9 cellular contexts compared by ENCODE assay signal in the genomic region with DNA sequence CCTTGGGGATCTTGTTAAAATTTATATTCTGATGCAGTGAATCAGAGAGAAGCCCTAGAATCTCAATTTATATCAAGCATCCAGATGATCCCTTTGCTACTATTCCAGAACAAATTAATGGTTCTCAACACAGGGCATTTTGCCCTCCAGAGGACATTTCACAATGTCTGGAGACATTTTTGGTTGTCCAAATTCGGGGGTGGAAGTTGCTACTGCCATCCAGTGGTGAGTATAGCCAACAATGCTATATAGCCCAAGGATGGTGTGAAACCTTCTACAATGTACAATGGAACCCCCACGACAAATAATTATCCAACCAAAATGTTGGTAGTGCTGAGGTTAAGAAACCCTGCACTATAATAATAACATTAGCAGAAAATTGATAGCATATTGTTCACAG.
DNase-seq lines count a peak whose midpoint lies in the region; ATAC-seq and TF ChIP-seq lines count a peak whose summit lies in the region.
"Had no signal": no experiment of that assay in that cellular context is flagged by ENCODE, and none has a peak within 500 bp of the region (broad histone marks: within the 10 kb centered on the region; RNA-seq: fewer than 3 reads in every experiment).

No MANE protein-coding gene starts in this region.

- no TSS peak for BruUV-seq in PC-3 (replicated peaks; lab: Mats Ljungman, UMichigan)

- H2AFZ ChIP-seq in H9 (ENCODE audit: low read length) = no peak overlapping the region
- no peak overlapping the region for H2AFZ ChIP-seq in PC-3 (ENCODE audit: low read length)

- H3K79me1 ChIP-seq in H9 (ENCODE audit: insufficient read depth, low read depth, low read length, poor library complexity, severe bottlenecking) = no peaks in the 10 kb centered on the region

- no peak overlapping the region for H3T11ph ChIP-seq in H9 (ENCODE audit: low read length)

- H4K91ac ChIP-seq in H9 (ENCODE audit: insufficient read length, low read depth, low read length) = no peak overlapping the region

- H3K27ac Mint-ChIP-seq in H9 = no peak overlapping the region

- H3K79me2 ChIP-seq in H9 (ENCODE audit: insufficient read depth, low read length) = no peaks in the 10 kb centered on the region
- H3K79me2 ChIP-seq in PC-3 (ENCODE audit: low read length) = no peaks in the 10 kb centered on the region

- H2BK20ac ChIP-seq in H9 (ENCODE audit: low read depth, low read length, poor library complexity, severe bottlenecking) = no peak overlapping the region

- no peaks in the 10 kb centered on the region for H3K23me2 ChIP-seq in H9 (ENCODE audit: insufficient read length, low read depth, low read length, poor library complexity, severe bottlenecking)

- H3K4me1 ChIP-seq in BE2C (no peaks in the 10 kb centered on the region), H9 (ENCODE audit: insufficient read depth, low read length) (no peaks in the 10 kb centered on the region), PC-3 (ENCODE audit: insufficient read depth, low read length) (no peaks in the 10 kb centered on the region), vagina (no peaks in the 10 kb centered on the region)

- H3K9ac ChIP-seq in H9 (ENCODE audit: extremely low read depth, insufficient read length, low read length) = no peak overlapping the region
- H3K9ac ChIP-seq in PC-3 (ENCODE audit: low read length) = no peak overlapping the region

- H3K36me3 ChIP-seq in BE2C (no peaks in the 10 kb centered on the region), PC-3 (ENCODE audit: low read depth, low read length) (no peaks in the 10 kb centered on the region), vagina (no peaks in the 10 kb centered on the region)

- WGBS in H9 (ENCODE audit: extremely low coverage, insufficient read length, low lambda C conversion rate) = no CpG with 5 or more reads among the region's 2 CpGs

- intact Hi-C loops in PC-3 (cut with micrococcal nuclease) = no loop called here
- intact Hi-C loops in vagina (cut with DNase I) = no loop called here

- no peak overlapping the region for H4K5ac ChIP-seq in H9 (ENCODE audit: insufficient read length, low read depth, low read length)

- peaks cover 6% of the 10 kb centered on the region in 2 experiments; a peak in 4 of 5 replicates for H3K9me3 Mint-ChIP-seq in H9

- POLR2A ChIA-PET in PC-3 (lab: Charles Lee; ENCODE audit: unreplicated experiment) = no interaction called here

- no peak for TF ChIP-seq POLR2A in vagina (IDR thresholded peaks at IDR 0.05)

- H3K14ac ChIP-seq in H9 (ENCODE audit: insufficient read depth, low read length) = no peak overlapping the region

- no peaks in the 10 kb centered on the region for H3K9me2 ChIP-seq in PC-3 (replicated peaks; ENCODE audit: low read length)

- H2BK12ac ChIP-seq in H9 (ENCODE audit: insufficient read length, low read depth, low read length) = no peak overlapping the region

- H3K4ac ChIP-seq in H9 (ENCODE audit: low read depth, low read length) = no peak overlapping the region

- H3K9me3 ChIP-seq in BE2C = no peaks in the 10 kb centered on the region
- H3K9me3 ChIP-seq in H9 (ENCODE audit: control insufficient read depth, low read depth, low read length) = no peaks in the 10 kb centered on the region
- no peaks in the 10 kb centered on the region for H3K9me3 ChIP-seq in PC-3 (ENCODE audit: low read length)
- no peaks in the 10 kb centered on the region for H3K9me3 ChIP-seq in vagina

- H3K4me1 Mint-ChIP-seq in H9 = peaks cover 0 to 8% of the 10 kb centered on the region in 2 experiments; a peak in 2 of 4 replicates

- H3K4me2 ChIP-seq in H9 (ENCODE audit: insufficient read depth, insufficient read length, low read length) (no peak overlapping the region), PC-3 (ENCODE audit: low read length) (no peak overlapping the region)

- H3K56ac ChIP-seq in H9 (ENCODE audit: insufficient read length, low read depth, low read length) = no peak overlapping the region

- TF ChIP-seq CTCF in BE2C (IDR thresholded peaks at IDR 0.05; ENCODE audit: low read depth, low read length) = peak; percentile 64
- peak; percentile 70 for TF ChIP-seq CTCF in H9 (conservative IDR thresholded peaks at IDR 0.05)
- peak; percentile 64 for TF ChIP-seq CTCF in PC-3 (conservative IDR thresholded peaks at IDR 0.05; ENCODE audit: low read depth, low read length)
- no peak for TF ChIP-seq CTCF in vagina (IDR thresholded peaks at IDR 0.05)

- ATAC-seq in PC-3 = peak; percentile 62
- no peak for ATAC-seq in GM19467 (IDR thresholded peaks at IDR 0.05; ENCODE audit: unreplicated experiment)
- no peak for ATAC-seq in GM21515 (IDR thresholded peaks at IDR 0.05; ENCODE audit: unreplicated experiment)

- CTCF ChIA-PET in PC-3 (lab: Charles Lee) = interaction anchor here (0.6 kb wide), 1 partner anchor 730 kb away, joined by 3 read pairs; no protein-coding TSS in a partner anchor

- H4K20me1 ChIP-seq in H9 (ENCODE audit: control insufficient read depth, insufficient read depth, insufficient read length) (no peaks in the 10 kb centered on the region), PC-3 (ENCODE audit: low read length) (no peaks in the 10 kb centered on the region)

- H3K18ac ChIP-seq in H9 (ENCODE audit: insufficient read length, low read depth, low read length) = no peak overlapping the region

- H3K23ac ChIP-seq in H9 (ENCODE audit: insufficient read length, low read depth, low read length) = no peak overlapping the region

- H3K36me3 Mint-ChIP-seq in H9 (ENCODE audit: insufficient read depth in 1 of 3, low read depth in 3 of 3) = peaks cover 0 to 6% (median 0%) of the 10 kb centered on the region in 3 experiments; a peak in 2 of 7 replicates

- H2BK5ac ChIP-seq in H9 (ENCODE audit: insufficient read length, low read length) = no peak overlapping the region

- no peaks in the 10 kb centered on the region for H3F3A ChIP-seq in PC-3 (ENCODE audit: low read length, unreplicated experiment)

- no peaks in the 10 kb centered on the region for H3K27me3 Mint-ChIP-seq in H9 (ENCODE audit: low read depth)

- H2AK5ac ChIP-seq in H9 (ENCODE audit: insufficient read length, low read length) = no peak overlapping the region

- H3K27ac ChIP-seq in H9 (ENCODE audit: insufficient read length, low read depth, low read length) = no peak overlapping the region
- H3K27ac ChIP-seq in PC-3 (ENCODE audit: low read length) = no peak overlapping the region
- H3K27ac ChIP-seq in vagina = no peak overlapping the region

- DNase-seq in BE2C (peak; percentile 7), H9 (no peak), PC-3 (peak; percentile 53), glomerular visceral epithelial cell (ENCODE audit: extremely low spot score) (peak; percentile 14), vagina (ENCODE audit: extremely low spot score in 2 of 2) (no peak), NCI-H345 treated with DMSO at 0.1 percent for 48 hours (lab: John Stamatoyannopoulos, UW; ENCODE audit: unreplicated experiment) (no peak)
- DNase-seq: activated CD4-positive, CD25-positive, alpha-beta regulatory T cell had no signal

- H2BK120ac ChIP-seq in H9 (ENCODE audit: low read depth, low read length, poor library complexity, severe bottlenecking) = no peak overlapping the region

- H3K4me3 Mint-ChIP-seq in H9 = no peak overlapping the region

- H3K4me3 ChIP-seq in BE2C (ENCODE audit: low read depth, low read length) (no peak overlapping the region), PC-3 (ENCODE audit: low read length) (no peak overlapping the region), vagina (no peak overlapping the region)

- no peaks in the 10 kb centered on the region for H3K27me3 ChIP-seq in BE2C
- no peaks in the 10 kb centered on the region for H3K27me3 ChIP-seq in H9 (ENCODE audit: insufficient read depth, low read length)
- no peaks in the 10 kb centered on the region for H3K27me3 ChIP-seq in PC-3 (ENCODE audit: low read length)
- no peaks in the 10 kb centered on the region for H3K27me3 ChIP-seq in vagina

- no peak overlapping the region for H4K8ac ChIP-seq in H9 (replicated peaks; ENCODE audit: insufficient read length, low read depth, low read length)

- H2BK15ac ChIP-seq in H9 (ENCODE audit: low read depth, low read length) = no peak overlapping the region

Comparison
In these comparisons a context has a peak if more than half of its experiments do, and no peak if none do; other contexts are left out.
1. DNase-seq: peak in BE2C (single experiment), PC-3 (single experiment) and glomerular visceral epithelial cell (single experiment); none in H9 (single experiment), vagina (0 of 2) and NCI-H345 treated with DMSO at 0.1 percent for 48 hours (single experiment).
2. CTCF ChIP-seq: peak in BE2C (single experiment), H9 (single experiment) and PC-3 (single experiment); none in vagina (0 of 3).